ENCODE assay signal across 8 cellular contexts in genomic region chr17:42276609-42277341, GRCh38. TPM values are rescaled to one million over a fixed set of nuclear protein-coding genes. Genes with fewer than 3 reads are reported as not detected.
A peak's percentile ranks its signal among the peaks of the same experiment; 100 is the strongest.
DNase-seq lines count a peak whose midpoint lies in the region; ATAC-seq and TF ChIP-seq lines count a peak whose summit lies in the region.

No MANE protein-coding gene starts in this region.

- H3K4me1 Mint-ChIP-seq in H9, result peaks cover 48 to 50% of the 10 kb centered on the region in 2 experiments
- H3K4me1 Mint-ChIP-seq in activated naive CD4-positive, alpha-beta T cell treated with anti-CD3 and anti-CD28 coated beads, Interleukin-2, amount 50 U/mL, for 24 hours, result peaks cover 44% of the 10 kb centered on the region

- H2AFZ ChIP-seq in H9 (ENCODE audit: low read length), result no peak overlapping the region
- H2AFZ ChIP-seq in osteoblast (ENCODE audit: low read length), result peak overlapping the region; percentile 67

- H3K9me3 Mint-ChIP-seq in H9, result no peaks in the 10 kb centered on the region; a peak in 1 of 5 replicates
- H3K9me3 Mint-ChIP-seq in activated naive CD4-positive, alpha-beta T cell treated with anti-CD3 and anti-CD28 coated beads, Interleukin-2, amount 50 U/mL, for 24 hours, result no peaks in the 10 kb centered on the region

- peak overlapping the region in 2 of 3 experiments; percentile 54 to 83; a peak in 2 of 7 replicates for H3K27ac Mint-ChIP-seq in H9
- peak overlapping the region; percentile 92 for H3K27ac Mint-ChIP-seq in activated naive CD4-positive, alpha-beta T cell treated with anti-CD3 and anti-CD28 coated beads, Interleukin-2, amount 50 U/mL, for 24 hours

- H3K18ac ChIP-seq in H9 (ENCODE audit: insufficient read length, low read depth, low read length), result peak overlapping the region; percentile 68

- H2BK15ac ChIP-seq in H9 (ENCODE audit: low read depth, low read length), result no peak overlapping the region

- no peaks in the 10 kb centered on the region; a peak in 2 of 7 replicates for H3K36me3 Mint-ChIP-seq in H9 (ENCODE audit: insufficient read depth in 1 of 3, low read depth in 3 of 3)
- H3K36me3 Mint-ChIP-seq in activated naive CD4-positive, alpha-beta T cell treated with anti-CD3 and anti-CD28 coated beads, Interleukin-2, amount 50 U/mL, for 24 hours, result peaks cover 9% of the 10 kb centered on the region

- no peak overlapping the region for H4K8ac ChIP-seq in H9 (replicated peaks; ENCODE audit: insufficient read length, low read depth, low read length)

- peaks cover 12% of the 10 kb centered on the region for H3K23me2 ChIP-seq in H9 (ENCODE audit: insufficient read length, low read depth, low read length, poor library complexity, severe bottlenecking)

- peak overlapping the region; percentile 74 for H2BK120ac ChIP-seq in H9 (ENCODE audit: low read depth, low read length, poor library complexity, severe bottlenecking)

- H3K9me3 ChIP-seq in H9 (ENCODE audit: control insufficient read depth, low read depth, low read length) (no peaks in the 10 kb centered on the region), heart left ventricle (no peaks in the 10 kb centered on the region), osteoblast (ENCODE audit: low read depth, low read length) (no peaks in the 10 kb centered on the region)

- H3K36me3 ChIP-seq in heart left ventricle (no peaks in the 10 kb centered on the region), osteoblast (ENCODE audit: insufficient read depth, low read length) (no peaks in the 10 kb centered on the region)

- peak overlapping the region; percentile 70 to 99 (median 90) for H3K4me3 ChIP-seq in heart left ventricle
- peak overlapping the region; percentile 72 for H3K4me3 ChIP-seq in osteoblast (ENCODE audit: insufficient read depth, low read length)

- DNase-seq in COLO668 (lab: John Stamatoyannopoulos, UW; ENCODE audit: unreplicated experiment), result peak; percentile 59
- DNase-seq in H9, result peak; percentile 69
- peak; percentile 79 for DNase-seq in NCI-H226
- DNase-seq in heart left ventricle, result peak; percentile 76 to 87 (median 82)
- peak; percentile 96 for DNase-seq in osteoblast (ENCODE audit: insufficient read length, low spot score, missing footprints)
- DNase-seq in NCI-H1048 (lab: John Stamatoyannopoulos, UW), result no peak

- H3K4ac ChIP-seq in H9 (ENCODE audit: low read depth, low read length), result no peak overlapping the region; the same call in 1 of the 2 replicates

- H3K4me3 Mint-ChIP-seq in H9, result peak overlapping the region; percentile 78 to 90
- peak overlapping the region; percentile 73 for H3K4me3 Mint-ChIP-seq in activated naive CD4-positive, alpha-beta T cell treated with anti-CD3 and anti-CD28 coated beads, Interleukin-2, amount 50 U/mL, for 24 hours

- ATAC-seq in heart left ventricle (peak; percentile 24 to 73 (median 54)), GM19023 (IDR thresholded peaks at IDR 0.05; ENCODE audit: unreplicated experiment) (no peak)

- no peak overlapping the region for H3K23ac ChIP-seq in H9 (ENCODE audit: insufficient read length, low read depth, low read length)

- TF ChIP-seq POLR2A in heart left ventricle (IDR thresholded peaks at IDR 0.05), result peak in 1 of 2 donors; percentile 39

- no peak overlapping the region for H2BK5ac ChIP-seq in H9 (ENCODE audit: insufficient read length, low read length)

- H3K56ac ChIP-seq in H9 (ENCODE audit: insufficient read length, low read depth, low read length), result no peak overlapping the region

- H4K20me1 ChIP-seq in H9 (ENCODE audit: control insufficient read depth, insufficient read depth, insufficient read length), result no peaks in the 10 kb centered on the region
- peaks cover 23% of the 10 kb centered on the region for H4K20me1 ChIP-seq in osteoblast (ENCODE audit: insufficient read depth, low read length)

- H3K27ac ChIP-seq in H9 (ENCODE audit: insufficient read length, low read depth, low read length) (no peak overlapping the region), heart left ventricle (peak overlapping the region; percentile 72 to 94 (median 90)), osteoblast (ENCODE audit: low read depth, low read length) (peak overlapping the region; percentile 54)

- H3T11ph ChIP-seq in H9 (ENCODE audit: low read length), result no peak overlapping the region

- H3K79me1 ChIP-seq in H9 (ENCODE audit: insufficient read depth, low read depth, low read length, poor library complexity, severe bottlenecking), result no peaks in the 10 kb centered on the region

- H2AK5ac ChIP-seq in H9 (ENCODE audit: insufficient read length, low read length), result no peak overlapping the region

- WGBS in H9 (ENCODE audit: extremely low coverage, insufficient read length, low lambda C conversion rate), result no CpG with 5 or more reads among the region's 44 CpGs
- WGBS in heart left ventricle, 4 donors, result 1 to 5% (median 2%) methylated on average over 14 to 44 of the region's 44 CpGs

- peak overlapping the region; percentile 65 for H3K4me2 ChIP-seq in H9 (ENCODE audit: insufficient read depth, insufficient read length, low read length)
- H3K4me2 ChIP-seq in osteoblast (ENCODE audit: insufficient read depth, low read length), result peak overlapping the region; percentile 83

- H3K4me1 ChIP-seq in H9 (ENCODE audit: insufficient read depth, low read length), result peaks cover 9% of the 10 kb centered on the region
- peaks cover 0 to 45% (median 25%) of the 10 kb centered on the region in 12 donors for H3K4me1 ChIP-seq in heart left ventricle
- peaks cover 12% of the 10 kb centered on the region for H3K4me1 ChIP-seq in osteoblast (ENCODE audit: insufficient read depth, low read length)

- H3K14ac ChIP-seq in H9 (ENCODE audit: insufficient read depth, low read length), result peak overlapping the region; percentile 66

- H3K79me2 ChIP-seq in H9 (ENCODE audit: insufficient read depth, low read length) (peaks cover 4% of the 10 kb centered on the region; the same call in 1 of the 2 replicates), osteoblast (ENCODE audit: insufficient read depth, low read length) (peaks cover 37% of the 10 kb centered on the region)

- TF ChIP-seq CTCF in H9 (conservative IDR thresholded peaks at IDR 0.05) (no peak), heart left ventricle (IDR thresholded peaks at IDR 0.05) (no peak), osteoblast (IDR thresholded peaks at IDR 0.05; ENCODE audit: extremely low read depth, low read depth, low read length) (no peak)

- H3K27me3 ChIP-seq in H9 (ENCODE audit: insufficient read depth, low read length) (no peaks in the 10 kb centered on the region), heart left ventricle (no peaks in the 10 kb centered on the region), osteoblast (ENCODE audit: insufficient read depth, low read length) (no peaks in the 10 kb centered on the region)

- H2BK20ac ChIP-seq in H9 (ENCODE audit: low read depth, low read length, poor library complexity, severe bottlenecking), result no peak overlapping the region

- peak overlapping the region; percentile 1 for H3K9ac ChIP-seq in H9 (ENCODE audit: extremely low read depth, insufficient read length, low read length)

- H2BK12ac ChIP-seq in H9 (ENCODE audit: insufficient read length, low read depth, low read length), result no peak overlapping the region

- intact Hi-C loops in heart left ventricle (cut with DNase I), result loop anchor here in 4 of 10 donors (2.0 to 10.0 kb wide), 4 partner anchors 49 to 92 kb away; partner anchors contain the start of genes HCRT (in 1 of the 4) and KCNH4 (in 1 of the 4)

- no peak overlapping the region for H4K5ac ChIP-seq in H9 (ENCODE audit: insufficient read length, low read depth, low read length)

- H3K27me3 Mint-ChIP-seq in H9 (ENCODE audit: low read depth), result peaks cover 4% of the 10 kb centered on the region
- no peaks in the 10 kb centered on the region for H3K27me3 Mint-ChIP-seq in activated naive CD4-positive, alpha-beta T cell treated with anti-CD3 and anti-CD28 coated beads, Interleukin-2, amount 50 U/mL, for 24 hours

- H4K91ac ChIP-seq in H9 (ENCODE audit: insufficient read length, low read depth, low read length), result no peak overlapping the region

RNA-seq across cellular contexts. Expression of gene STAT5B, which starts 0.6 kb away (rescaled TPM):
- 42.9 and 46.2 TPM in 2 replicates for total RNA-seq in H9 (2021)
- 10 to 100 TPM; 26.1 to 51.9 (median 32.4) TPM for total RNA-seq in heart left ventricle
- 10 to 100 TPM; 13.0 to 20.3 TPM for polyA plus RNA-seq in heart left ventricle
- 22.8 and 23.6 TPM in 2 replicates for total RNA-seq in osteoblast

RNA-seq across cellular contexts. Expression of gene STAT5A, which starts 11.5 kb away (rescaled TPM):
- total RNA-seq in H9 (2021), result 4.3 and 6.4 TPM in 2 replicates
- total RNA-seq in heart left ventricle, result 10 to 100 TPM in 8 of 9 donors, 1 to 10 TPM in 1; 7.5 to 44.0 (median 15.7) TPM
- 1 to 10 TPM; 4.9 to 9.0 TPM for polyA plus RNA-seq in heart left ventricle
- total RNA-seq in osteoblast, result 35.5 and 38.6 TPM in 2 replicates
